In genomic region chr17:17824780-17825614, GRCh38 we compare ENCODE assay signal across 8 cellular contexts. TPM values are rescaled to one million over a fixed set of nuclear protein-coding genes. Genes with fewer than 3 reads are reported as not detected.
DNase-seq lines count a peak whose midpoint lies in the region; ATAC-seq and TF ChIP-seq lines count a peak whose summit lies in the region.

No MANE protein-coding gene starts in this region.

- H3K36me3 ChIP-seq in thyroid gland = peaks cover 0 to 2% of the 10 kb centered on the region in 2 donors

- H3K27me3 Mint-ChIP-seq in activated CD4-positive, alpha-beta T cell treated with anti-CD3 and anti-CD28 coated beads for 36 hours = no peaks in the 10 kb centered on the region

- ATAC-seq in activated CD4-positive, alpha-beta T cell treated with anti-CD3 and anti-CD28 coated beads for 36 hours = no peak
- ATAC-seq in activated naive CD4-positive, alpha-beta T cell treated with anti-CD3 and anti-CD28 coated beads, Interleukin-2, amount 50 U/mL, for 72 hours = no peak

- no peak for TF ChIP-seq CTCF in thyroid gland (IDR thresholded peaks at IDR 0.05)

- H3K9me3 Mint-ChIP-seq in activated CD4-positive, alpha-beta T cell treated with anti-CD3 and anti-CD28 coated beads for 36 hours (ENCODE audit: low read depth) = no peaks in the 10 kb centered on the region
- no peaks in the 10 kb centered on the region for H3K9me3 Mint-ChIP-seq in activated naive CD4-positive, alpha-beta T cell treated with anti-CD3 and anti-CD28 coated beads, Interleukin-2, amount 50 U/mL, for 72 hours

- peak overlapping the region; percentile 90 for H3K27ac ChIP-seq in layer of hippocampus (ENCODE audit: low read depth, low read length)
- peak overlapping the region; percentile 85 to 91 (median 90) for H3K27ac ChIP-seq in thyroid gland

- peaks cover 26% of the 10 kb centered on the region for H3K36me3 Mint-ChIP-seq in activated CD4-positive, alpha-beta T cell treated with anti-CD3 and anti-CD28 coated beads for 36 hours (ENCODE audit: low read depth)
- H3K36me3 Mint-ChIP-seq in activated naive CD4-positive, alpha-beta T cell treated with anti-CD3 and anti-CD28 coated beads, Interleukin-2, amount 50 U/mL, for 72 hours = peaks cover 0 to 21% of the 10 kb centered on the region in 2 donors

- H3K27me3 ChIP-seq in layer of hippocampus (ENCODE audit: control insufficient read depth, insufficient read depth, low read length) (no peaks in the 10 kb centered on the region), thyroid gland (no peaks in the 10 kb centered on the region)

- no peak for DNase-seq in activated CD4-positive, alpha-beta T cell treated with anti-CD3 and anti-CD28 coated beads for 36 hours
- DNase-seq in activated CD4-positive, alpha-beta T cell treated with anti-CD3 and anti-CD28 coated beads for 4 hours = no peak
- DNase-seq in activated naive CD4-positive, alpha-beta T cell treated with anti-CD3 and anti-CD28 coated beads, Interleukin-2, amount 50 U/mL, for 72 hours (ENCODE audit: low spot score in 2 of 2) = no peak
- DNase-seq in thyroid gland (peak; percentile 58 to 66), NCI-H345 (lab: John Stamatoyannopoulos, UW) (no peak)
- DNase-seq in activated CD8-positive, alpha-beta memory T cell treated with anti-CD3 and anti-CD28 coated beads, Interleukin-2, amount 50 U/mL, for 4 hours = no peak
- no peak for DNase-seq in stimulated activated CD4-positive, alpha-beta T cell treated with anti-CD3 and anti-CD28 coated beads, Interleukin-4, amount 100 ng/mL, for 4 hours

- 26 to 42% methylated on average over 13 to 14 of the region's 14 CpGs for WGBS in thyroid gland, 2 donors

- no peak overlapping the region for H3K4me3 ChIP-seq in thyroid gland (replicated peaks in 1 of 3)

- peaks cover 83% of the 10 kb centered on the region for H3K4me1 Mint-ChIP-seq in activated CD4-positive, alpha-beta T cell treated with anti-CD3 and anti-CD28 coated beads for 36 hours

- H3K4me3 Mint-ChIP-seq in activated CD4-positive, alpha-beta T cell treated with anti-CD3 and anti-CD28 coated beads for 36 hours = peak overlapping the region; percentile 72

- TF ChIP-seq POLR2A in thyroid gland (IDR thresholded peaks at IDR 0.05) = no peak

- H3K4me1 ChIP-seq in thyroid gland = peaks cover 41 to 65% of the 10 kb centered on the region in 2 donors

- H3K9me3 ChIP-seq in thyroid gland = no peaks in the 10 kb centered on the region

- intact Hi-C loops in activated CD4-positive, alpha-beta T cell treated with anti-CD3 and anti-CD28 coated beads for 36 hours (cut with DNase I, micrococcal nuclease) = loop anchor here (1.0 to 5.0 kb wide), 3 partner anchors 11 to 357 kb away; partner anchors contain the start of genes ALKBH5 (in 1 of the 2) and SREBF1 (in 1 of the 2)
- intact Hi-C loops in thyroid gland (cut with DNase I) = no loop called here

- POLR2A ChIA-PET in activated CD4-positive, alpha-beta T cell treated with anti-CD3 and anti-CD28 coated beads for 36 hours (lab: Charles Lee) = interaction anchor here (1.9 to 2.9 kb wide), 2 partner anchors 9 to 11 kb away, joined by 9 to 14 read pairs; partner anchors contain the start of gene SREBF1

- CTCF ChIA-PET in activated CD4-positive, alpha-beta T cell treated with anti-CD3 and anti-CD28 coated beads for 36 hours (lab: Charles Lee) = interaction anchor here (0.7 to 1.7 kb wide), 4 partner anchors 8 to 146 kb away, joined by 3 to 6 read pairs (median 4); no protein-coding TSS in a partner anchor

- peak overlapping the region; percentile 96 for H3K27ac Mint-ChIP-seq in activated CD4-positive, alpha-beta T cell treated with anti-CD3 and anti-CD28 coated beads for 36 hours
- peak overlapping the region; percentile 75 to 81 for H3K27ac Mint-ChIP-seq in activated naive CD4-positive, alpha-beta T cell treated with anti-CD3 and anti-CD28 coated beads, Interleukin-2, amount 50 U/mL, for 72 hours

RNA-seq across cellular contexts. Expression of gene SREBF1, which starts 11.8 kb away (rescaled TPM):
- 10 to 100 TPM; 87.6 to 97.2 TPM for total RNA-seq in activated CD4-positive, alpha-beta T cell treated with anti-CD3 and anti-CD28 coated beads for 36 hours
- 100 to 1,000 TPM in 1 of 2 donors, 10 to 100 TPM in 1; 67.2 to 103 TPM for total RNA-seq in activated naive CD4-positive, alpha-beta T cell treated with anti-CD3 and anti-CD28 coated beads, Interleukin-2, amount 50 U/mL, for 72 hours
- total RNA-seq in thyroid gland = 10 to 100 TPM; 44.6 to 89.4 (median 63.0) TPM

Comparison
In these comparisons a context has a peak if more than half of its experiments do, and no peak if none do; other contexts are left out.
1. DNase-seq: peak in thyroid gland (2 of 2); none in activated CD4-positive, alpha-beta T cell treated with anti-CD3 and anti-CD28 coated beads for 36 hours (single experiment), activated CD4-positive, alpha-beta T cell treated with anti-CD3 and anti-CD28 coated beads for 4 hours (0 of 2), activated naive CD4-positive, alpha-beta T cell treated with anti-CD3 and anti-CD28 coated beads, Interleukin-2, amount 50 U/mL, for 72 hours (0 of 2), NCI-H345 (single experiment), activated CD8-positive, alpha-beta memory T cell treated with anti-CD3 and anti-CD28 coated beads, Interleukin-2, amount 50 U/mL, for 4 hours (single experiment) and stimulated activated CD4-positive, alpha-beta T cell treated with anti-CD3 and anti-CD28 coated beads, Interleukin-4, amount 100 ng/mL, for 4 hours (0 of 2).